ENCODE assay signal across 8 cellular contexts in the genomic region with DNA sequence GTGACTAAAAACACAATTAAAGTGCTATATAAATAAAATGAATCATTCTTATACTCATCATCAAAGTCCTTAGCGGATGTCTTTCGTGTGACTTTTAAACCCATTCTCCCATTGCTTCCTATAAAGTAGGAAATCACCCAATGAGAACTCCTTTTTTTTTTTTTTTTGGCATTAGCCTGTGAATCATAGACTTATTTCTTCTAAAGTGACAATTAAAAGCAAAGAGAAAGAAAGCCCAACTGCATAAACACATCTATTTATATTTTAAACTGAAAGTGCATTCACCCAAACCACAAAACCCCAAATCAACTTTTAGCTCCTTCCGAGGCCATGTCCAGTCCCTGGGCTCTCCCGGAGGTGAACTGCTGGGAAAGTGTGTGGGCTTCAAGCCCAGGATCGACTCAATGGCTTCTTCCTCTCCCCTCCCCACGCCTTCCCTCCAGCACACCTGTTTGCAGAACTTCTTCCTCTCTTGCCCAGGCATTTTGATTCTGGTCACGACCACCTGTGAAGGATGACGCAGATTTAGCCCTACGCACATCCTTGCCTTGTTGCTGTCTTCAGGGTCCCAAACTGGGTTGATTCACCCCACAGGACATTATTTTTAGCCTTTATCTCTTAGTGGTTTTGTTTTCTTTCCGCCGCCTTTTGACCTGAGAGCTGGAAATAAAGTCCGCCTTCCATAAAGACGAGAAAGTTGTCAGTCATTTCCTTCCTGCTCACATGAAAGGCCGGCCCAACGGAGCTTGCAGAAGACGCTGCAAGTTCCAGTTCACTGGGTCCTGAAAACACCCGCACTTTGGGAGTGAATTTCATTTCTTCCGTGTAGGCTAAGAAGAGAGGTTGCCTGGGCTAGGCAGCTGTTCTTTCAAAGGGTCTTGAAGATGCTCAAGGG.
DNase-seq lines count a peak whose midpoint lies in the region; ATAC-seq and FAIRE-seq lines count a peak whose summit lies in the region.

No MANE protein-coding gene starts in this region.

- peaks cover 16% of the 10 kb centered on the region for H3K9me3 ChIP-seq in BLaER1

- peak; percentile 94 for FAIRE-seq in GM19239 (lab: Jason Lieb, UNC)

- H3K4me3 ChIP-seq in BLaER1, result peak overlapping the region; percentile 50

- H3K27me3 Mint-ChIP-seq in stimulated activated memory B cell treated with anti-CD40 and anti-IgM and Interleukin-4, amounts not matched to agents 10 μg/mL and 1 μg/mL and 100 μg/mL, for 72 hours, result peaks cover 29% of the 10 kb centered on the region

- peak overlapping the region; percentile 71 for H3K9ac ChIP-seq in BLaER1

- no peaks in the 10 kb centered on the region for H3K36me3 Mint-ChIP-seq in activated naive CD4-positive, alpha-beta T cell treated with anti-CD3 and anti-CD28 coated beads, Interleukin-2, amount 50 U/mL, for 72 hours
- H3K36me3 Mint-ChIP-seq in stimulated activated memory B cell treated with anti-CD40 and anti-IgM and Interleukin-4, amounts not matched to agents 10 μg/mL and 1 μg/mL and 100 μg/mL, for 72 hours, result no peaks in the 10 kb centered on the region

- H3K4me1 ChIP-seq in BLaER1, result peaks cover 78% of the 10 kb centered on the region

- peak; percentile 88 for ATAC-seq in HG03159 (IDR thresholded peaks at IDR 0.05; ENCODE audit: unreplicated experiment)
- ATAC-seq in activated naive CD4-positive, alpha-beta T cell treated with anti-CD3 and anti-CD28 coated beads, Interleukin-2, amount 50 U/mL, for 72 hours, result peak; percentile 58 to 72
- peak; percentile 88 for ATAC-seq in stimulated activated memory B cell treated with anti-CD40 and anti-IgM and Interleukin-4, amounts not matched to agents 10 μg/mL and 1 μg/mL and 100 μg/mL, for 72 hours

- no peaks in the 10 kb centered on the region for H3K9me3 Mint-ChIP-seq in activated naive CD4-positive, alpha-beta T cell treated with anti-CD3 and anti-CD28 coated beads, Interleukin-2, amount 50 U/mL, for 72 hours
- H3K9me3 Mint-ChIP-seq in stimulated activated memory B cell treated with anti-CD40 and anti-IgM and Interleukin-4, amounts not matched to agents 10 μg/mL and 1 μg/mL and 100 μg/mL, for 72 hours, result no peaks in the 10 kb centered on the region

- no peaks in the 10 kb centered on the region for H3K36me3 ChIP-seq in BLaER1

- no peaks in the 10 kb centered on the region for H3K27me3 ChIP-seq in BLaER1

- H3K27ac Mint-ChIP-seq in activated naive CD4-positive, alpha-beta T cell treated with anti-CD3 and anti-CD28 coated beads, Interleukin-2, amount 50 U/mL, for 72 hours, result no peak overlapping the region
- peak overlapping the region; percentile 23 for H3K27ac Mint-ChIP-seq in stimulated activated memory B cell treated with anti-CD40 and anti-IgM and Interleukin-4, amounts not matched to agents 10 μg/mL and 1 μg/mL and 100 μg/mL, for 72 hours

- H3K27ac ChIP-seq in BLaER1, result peak overlapping the region; percentile 89

- DNase-seq in GM19239 (ENCODE audit: insufficient read length, low spot score), result peak; percentile 13
- peak in 1 of 2 donors; percentile 6 for DNase-seq in activated naive CD4-positive, alpha-beta T cell treated with anti-CD3 and anti-CD28 coated beads, Interleukin-2, amount 50 U/mL, for 72 hours (ENCODE audit: low spot score in 2 of 2)
- DNase-seq in retina, result no peak
- DNase-seq in stimulated activated naive CD4-positive, alpha-beta T cell treated with Interleukin-2 at 50 U/mL for 16 hours (lab: John Stamatoyannopoulos, UW), result no peak
- DNase-seq in DMS53 (lab: John Stamatoyannopoulos, UW), result no peak

- peak overlapping the region; percentile 78 for H3K4me2 ChIP-seq in BLaER1

- peak overlapping the region; percentile 67 for H3K4me3 Mint-ChIP-seq in stimulated activated memory B cell treated with anti-CD40 and anti-IgM and Interleukin-4, amounts not matched to agents 10 μg/mL and 1 μg/mL and 100 μg/mL, for 72 hours

- H3K4me1 Mint-ChIP-seq in stimulated activated memory B cell treated with anti-CD40 and anti-IgM and Interleukin-4, amounts not matched to agents 10 μg/mL and 1 μg/mL and 100 μg/mL, for 72 hours, result peaks cover 17% of the 10 kb centered on the region

- H4K20me1 ChIP-seq in BLaER1, result no peaks in the 10 kb centered on the region
